23 cellular contexts compared by ENCODE assay signal in the genomic region with DNA sequence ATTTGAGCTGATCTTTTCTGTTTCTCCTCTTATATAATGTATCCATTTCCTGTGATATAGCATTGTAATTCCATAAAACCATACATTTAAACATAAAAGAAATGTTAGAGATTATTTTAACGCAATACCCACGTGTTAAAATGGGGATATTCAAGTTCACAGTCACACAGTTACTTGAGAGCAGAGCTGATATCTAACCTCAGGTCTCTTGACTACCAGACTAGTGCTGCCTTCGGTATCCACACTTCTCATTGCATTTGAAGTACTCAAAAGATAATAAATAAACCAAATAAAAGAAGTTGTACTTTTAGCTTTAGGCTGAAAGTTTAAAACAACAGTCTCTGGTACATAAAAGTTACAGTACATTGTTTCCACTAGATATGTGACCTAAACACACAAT. TPM values are rescaled to one million over a fixed set of nuclear protein-coding genes. Genes with fewer than 3 reads are reported as not detected.
A peak's percentile ranks its signal among the peaks of the same experiment; 100 is the strongest.
DNase-seq lines count a peak whose midpoint lies in the region; ATAC-seq, FAIRE-seq and TF ChIP-seq lines count a peak whose summit lies in the region.
"Had no signal": no experiment of that assay in that cellular context is flagged by ENCODE, and none has a peak within 500 bp of the region (broad histone marks: within the 10 kb centered on the region; RNA-seq: fewer than 3 reads in every experiment).

No MANE protein-coding gene starts in this region.

- peaks cover 77% of the 10 kb centered on the region for H3K4me1 ChIP-seq in OCI-LY7 (ENCODE audit: insufficient read depth, low read length, poor library complexity, severe bottlenecking)
- no peaks in the 10 kb centered on the region for H3K4me1 ChIP-seq in lower lobe of right lung
- no peaks in the 10 kb centered on the region for H3K4me1 ChIP-seq in gastrocnemius medialis
- H3K4me1 ChIP-seq: breast epithelium had no signal

- no peaks in the 10 kb centered on the region for H3K36me3 Mint-ChIP-seq in central memory CD8-positive, alpha-beta T cell (ENCODE audit: insufficient read depth)

- peak; percentile 52 for ATAC-seq in central memory CD8-positive, alpha-beta T cell (replicated peaks; ENCODE audit: extremely low read depth, poor library complexity, severe bottlenecking)
- ATAC-seq in lower lobe of right lung (no peak), gastrocnemius medialis (no peak)
- ATAC-seq: HepG2 had no signal

- no peak overlapping the region; the same call in 1 of the 2 replicates for H2AFZ ChIP-seq in OCI-LY7 (ENCODE audit: low read length)

- peak; percentile 85 for FAIRE-seq in GM19239 (lab: Jason Lieb, UNC)
- FAIRE-seq: HepG2, islet of Langerhans had no signal

- no TSS peak for BruUV-seq in OCI-LY7 (replicated peaks; lab: Mats Ljungman, UMichigan)

- in situ Hi-C loops in gastrocnemius medialis (cut with MboI; ENCODE audit: low sequenced_read_pairs in 4 of 4) = no loop called here

- H3K79me2 ChIP-seq in OCI-LY7 (ENCODE audit: insufficient read depth, low read depth, low read length) = peaks cover 93% of the 10 kb centered on the region

- no peak for DNase-seq in GM19239 (ENCODE audit: insufficient read length, low spot score)
- peak; percentile 74 for DNase-seq in OCI-LY7 (ENCODE audit: low spot score)
- DNase-seq in central memory CD8-positive, alpha-beta T cell (ENCODE audit: low spot score in 2 of 2) = no peak
- DNase-seq in lower lobe of right lung = no peak
- DNase-seq in gastrocnemius medialis = no peak
- no peak for DNase-seq in foreskin fibroblast
- DNase-seq: activated CD4-positive, alpha-beta T cell treated with anti-CD3 and anti-CD28 coated beads, Interleukin-2, amount 50 U/mL, for 48 hours; cortex of kidney; DND-41; HCEC 1CT; MG63; NCI-H2029; NCI-H345; NK-92 treated with Interleukin-12 subunit alpha and Interleukin-12 subunit beta, amount 100 ng/mL, for 24 hours; nucleus accumbens; SW 1271 had no signal

- peaks cover 10% of the 10 kb centered on the region for H3K4me1 Mint-ChIP-seq in central memory CD8-positive, alpha-beta T cell

- H3K27ac ChIP-seq in OCI-LY7 (ENCODE audit: low read depth, low read length, poor library complexity, severe bottlenecking) (peak overlapping the region; percentile 99), lower lobe of right lung (no peak overlapping the region), gastrocnemius medialis (no peak overlapping the region)
- H3K27ac ChIP-seq: breast epithelium, thoracic aorta had no signal

- H3K36me3 ChIP-seq in OCI-LY7 (ENCODE audit: insufficient read depth, low read length) = peaks cover 17% of the 10 kb centered on the region
- H3K36me3 ChIP-seq in lower lobe of right lung = no peaks in the 10 kb centered on the region
- H3K36me3 ChIP-seq in gastrocnemius medialis = no peaks in the 10 kb centered on the region
- H3K36me3 ChIP-seq: breast epithelium, MG63, thoracic aorta had no signal

- no peak overlapping the region for H3K27ac Mint-ChIP-seq in central memory CD8-positive, alpha-beta T cell (ENCODE audit: low read depth)

- H3K27me3 ChIP-seq in lower lobe of right lung (ENCODE audit: low read depth) (no peaks in the 10 kb centered on the region), gastrocnemius medialis (no peaks in the 10 kb centered on the region)
- H3K27me3 ChIP-seq: breast epithelium, MG63 had no signal

- peaks cover 5% of the 10 kb centered on the region; the same call in 1 of the 2 replicates for H3K9me3 ChIP-seq in OCI-LY7 (ENCODE audit: low read length)
- H3K9me3 ChIP-seq in lower lobe of right lung = no peaks in the 10 kb centered on the region
- no peaks in the 10 kb centered on the region for H3K9me3 ChIP-seq in gastrocnemius medialis
- H3K9me3 ChIP-seq: breast epithelium, MG63, thoracic aorta had no signal

- H3K27me3 Mint-ChIP-seq in central memory CD8-positive, alpha-beta T cell = no peaks in the 10 kb centered on the region

- H4K20me1 ChIP-seq in OCI-LY7 (ENCODE audit: insufficient read depth, low read length) = no peaks in the 10 kb centered on the region

- no peaks in the 10 kb centered on the region for H3K9me2 ChIP-seq in OCI-LY7 (ENCODE audit: insufficient read depth, low read length)

- H3K4me2 ChIP-seq in OCI-LY7 (ENCODE audit: low read length) = peak overlapping the region; percentile 80

- CTCF ChIA-PET in OCI-LY7 (lab: Charles Lee; ENCODE audit: unreplicated experiment) = interaction anchor here (0.8 kb wide), 2 partner anchors 12 to 28 kb away, joined by 3 read pairs; no protein-coding TSS in a partner anchor

- TF ChIP-seq CTCF in OCI-LY7 (conservative IDR thresholded peaks at IDR 0.05; ENCODE audit: low read length) = no peak
- no peak for TF ChIP-seq CTCF in lower lobe of right lung (IDR thresholded peaks at IDR 0.05)
- TF ChIP-seq CTCF in gastrocnemius medialis (IDR thresholded peaks at IDR 0.05 in 4 of 5, conservative IDR thresholded peaks at IDR 0.05 in 1 of 5) = no peak
- TF ChIP-seq CTCF in foreskin fibroblast (IDR thresholded peaks at IDR 0.05; ENCODE audit: low read depth, low read length) = no peak

- intact Hi-C loops in OCI-LY7 (cut with micrococcal nuclease; ENCODE audit: unreplicated experiment) = loop anchor here (2.0 to 10.0 kb wide), 2 partner anchors 667 to 1035 kb away; a partner anchor contains a TSS
- intact Hi-C loops in lower lobe of right lung (cut with DNase I) = no loop called here
- intact Hi-C loops in gastrocnemius medialis (cut with DNase I; ENCODE audit: low total_unique reads) = no loop called here

- no peaks in the 10 kb centered on the region for H3K9me3 Mint-ChIP-seq in central memory CD8-positive, alpha-beta T cell

- no peak overlapping the region for H3K4me3 Mint-ChIP-seq in central memory CD8-positive, alpha-beta T cell

- TF ChIP-seq POLR2A in gastrocnemius medialis (IDR thresholded peaks at IDR 0.05) = no peak

- H3K4me3 ChIP-seq in GM08714 (ENCODE audit: low read length) (peak overlapping the region; percentile 99; the same call in 1 of the 2 replicates), OCI-LY7 (ENCODE audit: low read depth, low read length, poor library complexity, severe bottlenecking) (peak overlapping the region; percentile 78), lower lobe of right lung (no peak overlapping the region), gastrocnemius medialis (no peak overlapping the region), foreskin fibroblast (ENCODE audit: low read depth in 1 of 2, low read length in 2 of 2) (no peak overlapping the region)
- H3K4me3 ChIP-seq: breast epithelium, lung, MG63, thoracic aorta had no signal

- POLR2A ChIA-PET in OCI-LY7 (lab: Charles Lee) = interaction anchor here (0.5 to 5.5 kb wide), 24 partner anchors 9 to 667 kb away, joined by 3 to 98 read pairs (median 8); a partner anchor contains a TSS

RNA-seq across cellular contexts. Expression of a gene that starts 2.9 kb away (rescaled TPM):
- 68.4 and 73.3 TPM in 2 replicates for total RNA-seq in OCI-LY7 (2014; rRNA removed; shearing (Covaris generic))
- total RNA-seq in OCI-LY7 (2022) = 106 and 114 TPM in 2 replicates
- total RNA-seq in lower lobe of right lung = 1.7 TPM
- total RNA-seq in gastrocnemius medialis = not detected
- total RNA-seq: HepG2, myocyte had no signal

RNA-seq across cellular contexts. Expression of a gene that starts 30.7 kb away (rescaled TPM):
- 12.3 and 13.7 TPM in 2 replicates for total RNA-seq in OCI-LY7 (2014; rRNA removed; shearing (Covaris generic))
- total RNA-seq in OCI-LY7 (2022) (9.7 and 10.3 TPM in 2 replicates), lower lobe of right lung (11.4 TPM), gastrocnemius medialis (under 1 TPM in 3 of 4 donors, not detected in 1; 0.41 to 0.72 (median 0.51) TPM)
- total RNA-seq: HepG2, myocyte had no signal

Comparison
In these comparisons a context has a peak if more than half of its experiments do, and no peak if none do; other contexts are left out.
1. H3K4me3 ChIP-seq: peak in GM08714 (single experiment) and OCI-LY7 (single experiment); none in lower lobe of right lung (single experiment), gastrocnemius medialis (0 of 4) and foreskin fibroblast (0 of 2).
2. RNA of a gene that starts 2.9 kb away (total RNA-seq): 68.4 to 114 TPM in OCI-LY7; 1.7 TPM in lower lobe of right lung (single experiment) and not detected in gastrocnemius medialis; every median in the first group is over 10 times any median in the second.